ENCODE assay signal across 17 cellular contexts in the genomic region with DNA sequence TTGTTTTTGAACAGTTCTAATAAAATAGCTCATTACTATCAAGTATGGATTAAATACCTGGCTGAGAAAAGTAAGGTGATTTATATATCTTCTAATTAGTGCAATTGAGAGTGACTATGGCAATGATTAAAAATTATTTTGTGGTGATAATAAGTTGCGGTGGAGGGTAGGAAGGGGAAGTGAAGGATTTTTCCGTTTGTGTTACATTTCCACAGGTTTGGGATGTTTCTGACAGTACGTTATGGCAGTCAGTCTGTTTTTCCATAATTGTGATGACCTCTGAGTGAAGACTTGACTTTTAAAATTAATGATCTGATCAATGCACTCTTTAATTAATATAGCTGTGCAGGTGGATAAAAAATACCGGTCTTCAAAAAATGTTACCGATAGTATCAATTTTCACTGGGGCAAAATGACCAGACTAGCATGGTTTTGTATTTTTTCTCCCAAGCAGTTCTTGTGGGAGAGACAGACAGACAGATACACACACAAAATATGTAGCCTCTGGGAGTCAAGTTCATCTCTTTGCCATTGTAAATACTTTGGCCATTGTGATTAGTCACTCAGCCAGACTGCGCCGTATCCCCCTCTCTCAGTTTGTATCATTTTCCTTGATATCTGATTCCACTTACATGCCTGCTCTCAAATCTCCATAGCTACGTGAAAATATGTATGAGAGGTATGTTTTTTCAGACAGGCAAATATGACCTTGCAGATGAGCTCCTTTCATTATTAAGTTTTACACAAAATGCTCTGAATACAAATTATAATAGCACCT.
DNase-seq lines count a peak whose midpoint lies in the region; TF ChIP-seq lines count a peak whose summit lies in the region.
"Had no signal": no experiment of that assay in that cellular context is flagged by ENCODE, and none has a peak within 500 bp of the region (broad histone marks: within the 10 kb centered on the region; RNA-seq: fewer than 3 reads in every experiment).

No MANE protein-coding gene starts in this region.

- no peaks in the 10 kb centered on the region for H3K36me3 ChIP-seq in skeletal muscle satellite cell (ENCODE audit: insufficient read depth, low read length)

- no peak overlapping the region for H3K27ac ChIP-seq in caudate nucleus (ENCODE audit: low read depth, low read length)

- H3K4me1 ChIP-seq in skeletal muscle satellite cell (ENCODE audit: control insufficient read depth, insufficient read depth, low read length), result peaks cover 59% of the 10 kb centered on the region

- no peak for TF ChIP-seq CTCF in fibroblast of mammary gland (conservative IDR thresholded peaks at IDR 0.05; ENCODE audit: control insufficient read depth, insufficient read depth, low read depth, low read length)

- H3K4me3 ChIP-seq in fibroblast of mammary gland (ENCODE audit: control insufficient read depth, low read depth, low read length) (no peak overlapping the region), skeletal muscle satellite cell (ENCODE audit: low read length) (peak overlapping the region; percentile 29)
- H3K4me3 ChIP-seq: lung had no signal

- H3K9me3 ChIP-seq in skeletal muscle satellite cell (replicated peaks; ENCODE audit: low read length), result no peaks in the 10 kb centered on the region

- peak overlapping the region; percentile 67 for H3K4me2 ChIP-seq in skeletal muscle satellite cell (ENCODE audit: low read length)

- peak overlapping the region; percentile 40 for H3K9ac ChIP-seq in skeletal muscle satellite cell (ENCODE audit: low read depth, low read length)

- H3K27me3 ChIP-seq in skeletal muscle satellite cell (ENCODE audit: control insufficient read depth, insufficient read depth, low read length), result no peaks in the 10 kb centered on the region

- DNase-seq in NCI-H2196 (lab: John Stamatoyannopoulos, UW; ENCODE audit: unreplicated experiment) (peak; percentile 16), NCI-H2196 treated with DMSO at 0.1 percent for 48 hours (lab: John Stamatoyannopoulos, UW; ENCODE audit: unreplicated experiment) (no peak), RPMI7951 (ENCODE audit: low read depth) (peak; percentile 37), fibroblast of mammary gland (ENCODE audit: low read depth) (peak; percentile 64), caudate nucleus (lab: John Stamatoyannopoulos, UW) (no peak), mucosa of gallbladder (ENCODE audit: low spot score) (no peak), LoVo (ENCODE audit: low spot score) (no peak)
- DNase-seq: activated CD4-positive, alpha-beta T cell treated with anti-CD3 and anti-CD28 coated beads for 48 hours; activated T-cell treated with anti-CD3 and anti-CD28 coated beads, Interleukin-2, amount 50 U/mL, for 72 hours; aorta; NCI-H2227 treated with DMSO at 0.1 percent for 48 hours; nucleus accumbens; OCI-M1; stimulated activated CD4-positive, alpha-beta T cell treated with anti-CD3 and anti-CD28 coated beads, Interleukin-12 subunit alpha, Interleukin-12 subunit beta, amount 100 ng/mL, for 4 hours; T-helper 17 cell had no signal

Comparison
In these comparisons a context has a peak if more than half of its experiments do, and no peak if none do; other contexts are left out.
1. DNase-seq: peak in NCI-H2196 (single experiment), RPMI7951 (single experiment) and fibroblast of mammary gland (single experiment); none in NCI-H2196 treated with DMSO at 0.1 percent for 48 hours (single experiment), caudate nucleus (0 of 61), mucosa of gallbladder (single experiment) and LoVo (single experiment).